Comparison of ENCODE assay signal across 15 cellular contexts in genomic region chr18:2780750-2781149, GRCh38.
DNase-seq lines count a peak whose midpoint lies in the region; ATAC-seq, FAIRE-seq and TF ChIP-seq lines count a peak whose summit lies in the region.
"Had no signal": no experiment of that assay in that cellular context is flagged by ENCODE, and none has a peak within 500 bp of the region (broad histone marks: within the 10 kb centered on the region; RNA-seq: fewer than 3 reads in every experiment).

No MANE protein-coding gene starts in this region.

- no peaks in the 10 kb centered on the region for H4K20me1 ChIP-seq in osteoblast (ENCODE audit: insufficient read depth, low read length)

- no peaks in the 10 kb centered on the region for H3K79me2 ChIP-seq in osteoblast (ENCODE audit: insufficient read depth, low read length)

- no peak overlapping the region for H3K27ac ChIP-seq in osteoblast (ENCODE audit: low read depth, low read length)

- no peaks in the 10 kb centered on the region for H3K27me3 Mint-ChIP-seq in activated naive CD4-positive, alpha-beta T cell treated with anti-CD3 and anti-CD28 coated beads, Interleukin-2, amount 50 U/mL, for 24 hours
- H3K27me3 Mint-ChIP-seq in T-helper 17 cell: no peaks in the 10 kb centered on the region

- DNase-seq in activated naive CD4-positive, alpha-beta T cell (lab: John Stamatoyannopoulos, UW): no peak
- no peak for DNase-seq in GM19239 (ENCODE audit: insufficient read length, low spot score)
- DNase-seq in T-helper 17 cell: no peak
- peak; percentile 13 for DNase-seq in osteoblast (ENCODE audit: insufficient read length, low spot score, missing footprints)
- DNase-seq in glomerular visceral epithelial cell (ENCODE audit: extremely low spot score): no peak
- no peak for DNase-seq in activated CD4-positive, alpha-beta T cell treated with anti-CD3 and anti-CD28 coated beads, Interleukin-2, amount 50 U/mL, for 1 hour
- DNase-seq: EL, HCEC 1CT, IMR-90, NCI-H1930, NCI-H2171, NCI-H446 treated with DMSO at 0.1 percent for 48 hours, NCI-H748 treated with DMSO at 0.1 percent for 48 hours had no signal

- no peaks in the 10 kb centered on the region for H3K4me1 ChIP-seq in osteoblast (ENCODE audit: insufficient read depth, low read length)

- H3K36me3 Mint-ChIP-seq in activated naive CD4-positive, alpha-beta T cell treated with anti-CD3 and anti-CD28 coated beads, Interleukin-2, amount 50 U/mL, for 24 hours: peaks cover 18% of the 10 kb centered on the region
- H3K36me3 Mint-ChIP-seq in T-helper 17 cell (ENCODE audit: low read depth): peaks cover 11% of the 10 kb centered on the region

- FAIRE-seq in GM19239 (lab: Jason Lieb, UNC): peak; percentile 40

- ATAC-seq in T-helper 17 cell (no peak), HG03095 (IDR thresholded peaks at IDR 0.05; ENCODE audit: unreplicated experiment) (no peak)

- no peak overlapping the region for H3K4me2 ChIP-seq in osteoblast (ENCODE audit: insufficient read depth, low read length)

- no peak overlapping the region for H3K4me3 Mint-ChIP-seq in activated naive CD4-positive, alpha-beta T cell treated with anti-CD3 and anti-CD28 coated beads, Interleukin-2, amount 50 U/mL, for 24 hours
- no peak overlapping the region for H3K4me3 Mint-ChIP-seq in T-helper 17 cell

- no peak overlapping the region for H3K4me3 ChIP-seq in osteoblast (ENCODE audit: insufficient read depth, low read length)

- H3K36me3 ChIP-seq in osteoblast (ENCODE audit: insufficient read depth, low read length): peaks cover 55% of the 10 kb centered on the region

- no peaks in the 10 kb centered on the region for H3K9me3 Mint-ChIP-seq in activated naive CD4-positive, alpha-beta T cell treated with anti-CD3 and anti-CD28 coated beads, Interleukin-2, amount 50 U/mL, for 24 hours

- H3K27ac Mint-ChIP-seq in activated naive CD4-positive, alpha-beta T cell treated with anti-CD3 and anti-CD28 coated beads, Interleukin-2, amount 50 U/mL, for 24 hours: peak overlapping the region; percentile 3
- H3K27ac Mint-ChIP-seq in T-helper 17 cell: peak overlapping the region; percentile 60

- H2AFZ ChIP-seq in osteoblast (ENCODE audit: low read length): no peak overlapping the region

- no peaks in the 10 kb centered on the region for H3K27me3 ChIP-seq in osteoblast (ENCODE audit: insufficient read depth, low read length)

- TF ChIP-seq CTCF in osteoblast (IDR thresholded peaks at IDR 0.05; ENCODE audit: extremely low read depth, low read depth, low read length): no peak

- peaks cover 13% of the 10 kb centered on the region for H3K4me1 Mint-ChIP-seq in activated naive CD4-positive, alpha-beta T cell treated with anti-CD3 and anti-CD28 coated beads, Interleukin-2, amount 50 U/mL, for 24 hours
- peaks cover 10% of the 10 kb centered on the region for H3K4me1 Mint-ChIP-seq in T-helper 17 cell

- H3K9me3 ChIP-seq in T-helper 17 cell (ENCODE audit: control insufficient read depth, low read length, poor library complexity, severe bottlenecking): no peaks in the 10 kb centered on the region
- H3K9me3 ChIP-seq in osteoblast (ENCODE audit: low read depth, low read length): no peaks in the 10 kb centered on the region
